In genomic region chr17:32349854-32350661, GRCh38 we compare ENCODE assay signal across 8 cellular contexts. TPM values are rescaled to one million over a fixed set of nuclear protein-coding genes. Genes with fewer than 3 reads are reported as not detected.
DNase-seq lines count a peak whose midpoint lies in the region; ATAC-seq, FAIRE-seq and TF ChIP-seq lines count a peak whose summit lies in the region.

Gene ZNF207 (plus strand): TSS chr17:32350157. CDS start chr17:32350286, 129 bp downstream.

- TF ChIP-seq CTCF in GM20000 (IDR thresholded peaks at IDR 0.05; ENCODE audit: extremely low read depth, missing control alignments) (no peak), H1 (IDR thresholded peaks at IDR 0.05; ENCODE audit: control extremely low read depth in 1 of 3, insufficient read depth in 1 of 3, low read depth in 1 of 3, low read length in 3 of 3) (no peak; a peak in 1 of 4 replicates)

- CTCF ChIA-PET in H1 (lab: Charles Lee; ENCODE audit: partially characterized antibody): interaction anchor here (0.8 to 2.4 kb wide), 3 partner anchors 14 to 97 kb away, joined by 3 to 8 read pairs (median 3); no protein-coding TSS in a partner anchor

- no peak for TF ChIP-seq RAD21 in H1 (IDR thresholded peaks at IDR 0.05 in 1 of 2, conservative IDR thresholded peaks at IDR 0.05 in 1 of 2; ENCODE audit: low read depth in 2 of 2, low read length in 2 of 2)

- H3K36me3 Mint-ChIP-seq in memory B cell: peaks cover 5% of the 10 kb centered on the region

- peak within 1 kb of the TSS; percentile 99 for H2BK5ac ChIP-seq in H1 (ENCODE audit: low read depth, low read length)

- ATAC-seq in memory B cell (ENCODE audit: low read depth): peak; percentile 94

- 0 out of 2 replicates have a peak, but pooled peaks cover 1% of the 10 kb centered on the region for H3K79me1 ChIP-seq in H1 (ENCODE audit: low read depth, low read length)

- H4K20me1 ChIP-seq in H1 (replicated peaks in 1 of 2; ENCODE audit: control insufficient read depth in 1 of 2, insufficient read depth in 2 of 2, low read length in 2 of 2): peaks cover 10 to 18% of the 10 kb centered on the region in 2 experiments

- H3K4me1 Mint-ChIP-seq in memory B cell: peaks cover 8% of the 10 kb centered on the region

- FAIRE-seq in HTR-8/SVneo (lab: Jason Lieb, UNC): peak; percentile 96
- peak; percentile 90 for FAIRE-seq in H1 (lab: Jason Lieb, UNC)

- H3K79me2 ChIP-seq in H1 (ENCODE audit: control insufficient read depth in 1 of 2, insufficient read depth in 2 of 2, low read length in 2 of 2): peaks cover 42 to 57% of the 10 kb centered on the region in 2 experiments

- no peak within 1 kb of the TSS for H3K23ac ChIP-seq in H1 (ENCODE audit: insufficient read length)

- H4K91ac ChIP-seq in H1 (replicated peaks; ENCODE audit: insufficient read length, low read length): peak within 1 kb of the TSS; percentile 95

- H3K56ac ChIP-seq in H1 (replicated peaks; ENCODE audit: insufficient read length, low read depth, low read length): peak within 1 kb of the TSS; percentile 97

- peak within 1 kb of the TSS; percentile 78 for H3K14ac ChIP-seq in H1 (ENCODE audit: insufficient read length)

- peak within 1 kb of the TSS; percentile 98 for H3K27ac Mint-ChIP-seq in memory B cell

- WGBS in H1 (ENCODE audit: extremely low coverage in 1 of 2, insufficient coverage in 1 of 2, insufficient read length in 1 of 2, insufficient replicate concordance in 2 of 2, low coverage in 1 of 2, low lambda C conversion rate in 2 of 2, missing lambda C conversion rate in 1 of 2), 2 experiments: 1% methylated on average over 46 of the region's 47 CpGs; no CpG with 5 or more reads in 1 of the 2 experiments

- H2BK120ac ChIP-seq in H1 (replicated peaks; ENCODE audit: low read depth, low read length): peak within 1 kb of the TSS; percentile 55

- peak within 1 kb of the TSS; percentile 93 for H3K4me3 Mint-ChIP-seq in memory B cell

- H3K4me1 ChIP-seq in H1 (replicated peaks in 1 of 4; ENCODE audit: control insufficient read depth in 3 of 4, insufficient read depth in 4 of 4, low read length in 3 of 4): no peaks in the 10 kb centered on the region; a peak in 1 of 7 replicates

- TF ChIP-seq EP300 in H1 (IDR thresholded peaks at IDR 0.05; ENCODE audit: borderline replicate concordance in 1 of 2, low read depth in 2 of 2, low read length in 2 of 2): no peak

- no peak within 1 kb of the TSS for H2BK20ac ChIP-seq in H1 (ENCODE audit: low read length)

- 0 out of 2 replicates have a peak within 1 kb of the TSS, but pooled peaks have one; percentile 65 for H2BK15ac ChIP-seq in H1 (ENCODE audit: low read length)

- H4K5ac ChIP-seq in H1 (ENCODE audit: insufficient read length, low read depth, low read length): peak within 1 kb of the TSS; percentile 99

- DNase-seq in CMK (ENCODE audit: low read depth): peak; percentile 89
- peak; percentile 93 for DNase-seq in GM20000 (ENCODE audit: low spot score)
- DNase-seq in HTR-8/SVneo (ENCODE audit: insufficient read length, low spot score): peak; percentile 93
- peak; percentile 95 for DNase-seq in NOMO-1 treated with dmso at 0.1 percent for 144 hours (lab: John Stamatoyannopoulos, UW; ENCODE audit: unreplicated experiment)
- DNase-seq in activated CD8-positive, alpha-beta memory T cell treated with anti-CD3 and anti-CD28 coated beads for 48 hours (ENCODE audit: low read depth in 2 of 3, low spot score in 2 of 3): peak; percentile 77 to 90 (median 81)
- peak; percentile 88 to 92 for DNase-seq in H1 (ENCODE audit: low read depth in 1 of 2, low spot score in 2 of 2)
- DNase-seq in memory B cell (ENCODE audit: low spot score in 2 of 2): peak; percentile 87 to 96
- DNase-seq in stimulated activated CD8-positive, alpha-beta memory T cell treated with anti-CD3 and anti-CD28 coated beads, Interleukin-12 subunit alpha, Interleukin-12 subunit beta, amount 100 ng/mL, for 24 hours (ENCODE audit: extremely low read depth): peak; percentile 87

- peak; percentile 94 to 97 for TF ChIP-seq POLR2A in H1 (IDR thresholded peaks at IDR 0.05; ENCODE audit: control extremely low read depth in 1 of 2, low read depth in 2 of 2, low read length in 2 of 2)

- H3K36me3 ChIP-seq in H1 (ENCODE audit: control insufficient read depth in 2 of 4, insufficient read depth in 4 of 4, low read length in 3 of 4): peaks cover 0 to 27% (median 9%) of the 10 kb centered on the region in 4 experiments; a peak in 5 of 8 replicates

- peak within 1 kb of the TSS; percentile 85 to 100 (median 95) for H3K4me3 ChIP-seq in H1 (ENCODE audit: extremely low read depth in 1 of 4, insufficient read depth in 2 of 4, low read depth in 3 of 4, low read length in 4 of 4)

- H3K4me2 ChIP-seq in H1 (ENCODE audit: insufficient read depth in 1 of 2, low read depth in 2 of 2, low read length in 2 of 2): peak within 1 kb of the TSS; percentile 88 to 89

- no peaks in the 10 kb centered on the region; the same call in 1 of the 2 replicates for H3K23me2 ChIP-seq in H1 (ENCODE audit: low read depth, low read length)

- peak within 1 kb of the TSS; percentile 82 to 100 (median 100) for H3K9ac ChIP-seq in H1 (replicated peaks in 1 of 4; ENCODE audit: extremely low read depth in 1 of 4, low read depth in 3 of 4, low read length in 3 of 4)

- peak within 1 kb of the TSS; percentile 97 for H3K27ac ChIP-seq in H1 (ENCODE audit: low read depth, low read length)

- H2BK12ac ChIP-seq in H1 (ENCODE audit: low read depth, low read length): peak within 1 kb of the TSS; percentile 96; the same call in 1 of the 2 replicates

- H2AFZ ChIP-seq in H1 (ENCODE audit: low read length): peak within 1 kb of the TSS; percentile 57; the same call in 1 of the 2 replicates

- no peaks in the 10 kb centered on the region for H3K9me3 Mint-ChIP-seq in memory B cell

- no peaks in the 10 kb centered on the region for H3K9me3 ChIP-seq in H1 (ENCODE audit: insufficient read depth in 2 of 2, low read depth in 1 of 2, low read length in 1 of 2)

- H3K27me3 ChIP-seq in H1 (replicated peaks in 1 of 4; ENCODE audit: control insufficient read depth in 3 of 4, extremely low read depth in 1 of 4, insufficient read depth in 3 of 4, low read length in 3 of 4): no peaks in the 10 kb centered on the region

- POLR2A ChIA-PET in H1 (lab: Charles Lee; ENCODE audit: partially characterized antibody): interaction anchor here (0.8 to 2.7 kb wide), 14 partner anchors 9 to 136 kb away, joined by 3 to 26 read pairs (median 4); partner anchors contain the start of genes C17orf75 and PSMD11

- H2AK5ac ChIP-seq in H1 (ENCODE audit: low read depth, low read length): peak within 1 kb of the TSS; percentile 99

- H3K18ac ChIP-seq in H1 (ENCODE audit: extremely low read depth, low read length): peak within 1 kb of the TSS; percentile 100

- peak within 1 kb of the TSS; percentile 92 for H3K4ac ChIP-seq in H1 (replicated peaks; ENCODE audit: insufficient read length, low read depth, low read length)

- peak within 1 kb of the TSS; percentile 99; the same call in 1 of the 2 replicates for H4K8ac ChIP-seq in H1 (ENCODE audit: extremely low read depth, insufficient read depth, low read length)

- H3K27me3 Mint-ChIP-seq in memory B cell: no peaks in the 10 kb centered on the region

TF ChIP-seq in H1, 55 proteins besides CTCF, POLR2A, EP300 and RAD21 (continues in another document):
- TF ChIP-seq RNF2 (IDR thresholded peaks at IDR 0.05; ENCODE audit: borderline replicate concordance, low read depth, low read length, missing control alignments, poor library complexity, severe bottlenecking) (no peak), RFX5 (IDR thresholded peaks at IDR 0.05; ENCODE audit: borderline replicate concordance, low read depth, low read length) (no peak), MAX (IDR thresholded peaks at IDR 0.05) (peak; percentile 50), YY1 (IDR thresholded peaks at IDR 0.05; ENCODE audit: low read depth, low read length) (peak; percentile 99), SIN3A (conservative IDR thresholded peaks at IDR 0.05 in 1 of 2, IDR thresholded peaks at IDR 0.05 in 1 of 2; ENCODE audit: low read depth in 1 of 2, low read length in 2 of 2) (peak in 1 of 2 experiments; percentile 47; a peak in 1 of 4 replicates), KDM5A (IDR thresholded peaks at IDR 0.05; ENCODE audit: low read length) (0 out of 2 replicates have a peak, but pooled peaks have one; percentile 11), MAFK (IDR thresholded peaks at IDR 0.05; ENCODE audit: low read depth, low read length) (no peak), USF2 (IDR thresholded peaks at IDR 0.05; ENCODE audit: low read length) (peak; percentile 97), PHF8 (conservative IDR thresholded peaks at IDR 0.05; ENCODE audit: low read depth, low read length) (peak; percentile 94), SP4 (IDR thresholded peaks at IDR 0.05; ENCODE audit: low read length) (no peak; the same call in 1 of the 2 replicates), CHD1 (IDR thresholded peaks at IDR 0.05; ENCODE audit: low read depth, low read length) (peak; percentile 67), EGR1 (IDR thresholded peaks at IDR 0.05; ENCODE audit: borderline replicate concordance, low read depth, low read length) (peak; percentile 43; the same call in 1 of the 2 replicates), TAF7 (optimal IDR thresholded peaks at IDR 0.05; ENCODE audit: borderline replicate concordance, low read depth, low read length) (peak; percentile 63), ASH2L (IDR thresholded peaks at IDR 0.05; ENCODE audit: low read length) (peak; percentile 76), RBBP5 (IDR thresholded peaks at IDR 0.05; ENCODE audit: borderline replicate concordance, low read depth, low read length) (0 out of 2 replicates have a peak, but pooled peaks have one; percentile 44), CREB1 (IDR thresholded peaks at IDR 0.05) (peak; percentile 69)

RNA-seq across cellular contexts. Expression of gene ZNF207, which starts in this region (rescaled TPM):
- 254 and 268 TPM in 2 replicates for total RNA-seq in H1 (2021; fragmentation: NEBNext Ultra II Directional; extraction: Animal tissue kit (Norgen Biotek cat#: 25700))
- 214 and 286 TPM in 2 replicates for polyA plus RNA-seq in H1 (2011; rRNA removed)
- 246 TPM for polyA plus RNA-seq in H1 (2011; cell fraction: cytosol; rRNA removed)
- 286 TPM for polyA plus RNA-seq in H1 (2011; cell fraction: nucleus; rRNA removed)
- 183 to 222 TPM (median 202 TPM) in 4 replicates for polyA plus RNA-seq in H1 (2012, experiment 1 of 2)
- 68.0 TPM for polyA plus RNA-seq in H1 (2012, experiment 2 of 2)
- 185 TPM for polyA plus RNA-seq in H1 (2013, experiment 1 of 2)
- polyA plus RNA-seq in H1 (2013, experiment 2 of 2): 175 TPM
- 453 and 460 TPM in 2 replicates for polyA minus RNA-seq in H1 (2011; rRNA and poly(A)+ RNA removed)
- 181 TPM for polyA minus RNA-seq in H1 (2011; cell fraction: cytosol; rRNA and poly(A)+ RNA removed)
- polyA minus RNA-seq in H1 (2011; cell fraction: nucleus; rRNA and poly(A)+ RNA removed): 307 TPM

Comparison
In these comparisons a context has a peak if more than half of its experiments do, and no peak if none do; other contexts are left out.
1. Peak in every context shown above with its lines: DNase-seq, ATAC-seq, H3K4me3 ChIP-seq and H3K27ac ChIP-seq.